In genomic region chr1:7467476-7468175, GRCh38 we compare ENCODE assay signal across 24 cellular contexts.
DNase-seq lines count a peak whose midpoint lies in the region; ATAC-seq and TF ChIP-seq lines count a peak whose summit lies in the region.
"Had no signal": no experiment of that assay in that cellular context is flagged by ENCODE, and none has a peak within 500 bp of the region (broad histone marks: within the 10 kb centered on the region; RNA-seq: fewer than 3 reads in every experiment).

No MANE protein-coding gene starts in this region.

- H3K4me2 ChIP-seq in neural progenitor cell: no peak overlapping the region
- H3K4me2 ChIP-seq: BLaER1 had no signal

- no peak overlapping the region for H3K9ac ChIP-seq in neural progenitor cell
- H3K9ac ChIP-seq: BLaER1 had no signal

- H3K27ac Mint-ChIP-seq in stimulated activated naive CD8-positive, alpha-beta T cell treated with anti-CD3 and anti-CD28 coated beads, Interleukin-15, amount 100 ng/mL, for 72 hours: peak overlapping the region; percentile 16 to 72
- H3K27ac Mint-ChIP-seq in neural progenitor cell: peak overlapping the region; percentile 28
- H3K27ac Mint-ChIP-seq in activated naive CD4-positive, alpha-beta T cell treated with anti-CD3 and anti-CD28 coated beads, Interleukin-2, amount 50 U/mL, for 72 hours: no peak overlapping the region
- H3K27ac Mint-ChIP-seq: CD14-positive monocyte; CD4-positive, alpha-beta memory T cell; CD4-positive, CD25-positive, alpha-beta regulatory T cell; CD8-positive, alpha-beta memory T cell had no signal

- H3K4me1 Mint-ChIP-seq in stimulated activated naive CD8-positive, alpha-beta T cell treated with anti-CD3 and anti-CD28 coated beads, Interleukin-15, amount 100 ng/mL, for 72 hours: no peaks in the 10 kb centered on the region
- H3K4me1 Mint-ChIP-seq in neural progenitor cell: peaks cover 6% of the 10 kb centered on the region
- H3K4me1 Mint-ChIP-seq: CD14-positive monocyte; CD4-positive, alpha-beta memory T cell; CD4-positive, CD25-positive, alpha-beta regulatory T cell; CD8-positive, alpha-beta memory T cell had no signal

- no peak overlapping the region for H3K4me3 Mint-ChIP-seq in stimulated activated naive CD8-positive, alpha-beta T cell treated with anti-CD3 and anti-CD28 coated beads, Interleukin-15, amount 100 ng/mL, for 72 hours
- H3K4me3 Mint-ChIP-seq in neural progenitor cell: no peak overlapping the region
- H3K4me3 Mint-ChIP-seq: CD14-positive monocyte; CD4-positive, alpha-beta memory T cell; CD4-positive, CD25-positive, alpha-beta regulatory T cell; CD8-positive, alpha-beta memory T cell had no signal

- no peaks in the 10 kb centered on the region for H3K9me3 Mint-ChIP-seq in stimulated activated naive CD8-positive, alpha-beta T cell treated with anti-CD3 and anti-CD28 coated beads, Interleukin-15, amount 100 ng/mL, for 72 hours
- no peaks in the 10 kb centered on the region for H3K9me3 Mint-ChIP-seq in neural progenitor cell
- H3K9me3 Mint-ChIP-seq in activated naive CD4-positive, alpha-beta T cell treated with anti-CD3 and anti-CD28 coated beads, Interleukin-2, amount 50 U/mL, for 72 hours: no peaks in the 10 kb centered on the region
- H3K9me3 Mint-ChIP-seq: CD8-positive, alpha-beta memory T cell had no signal

- peak overlapping the region; percentile 87; the same call in 1 of the 2 replicates for H3K27ac ChIP-seq in SJCRH30
- H3K27ac ChIP-seq in neural progenitor cell: no peak overlapping the region
- H3K27ac ChIP-seq: BLaER1 had no signal

- H4K20me1 ChIP-seq in neural progenitor cell (ENCODE audit: low read depth): no peaks in the 10 kb centered on the region
- H4K20me1 ChIP-seq: BLaER1 had no signal

- no peaks in the 10 kb centered on the region for H3K9me3 ChIP-seq in SJCRH30 (replicated peaks)
- no peaks in the 10 kb centered on the region for H3K9me3 ChIP-seq in neural progenitor cell (ENCODE audit: low read depth)
- H3K9me3 ChIP-seq: BE2C, BLaER1 had no signal

- no peaks in the 10 kb centered on the region for H3K79me2 ChIP-seq in neural progenitor cell (ENCODE audit: low read depth)

- H3F3A ChIP-seq in neural progenitor cell (ENCODE audit: low read depth): no peaks in the 10 kb centered on the region

- no peak overlapping the region for H2AFZ ChIP-seq in neural progenitor cell (replicated peaks)

- no peak for DNase-seq in stimulated activated naive CD8-positive, alpha-beta T cell treated with anti-CD3 and anti-CD28 coated beads, Interleukin-15, amount 100 ng/mL, for 72 hours
- no peak for DNase-seq in stimulated activated naive CD8-positive, alpha-beta T cell treated with anti-CD3 and anti-CD28 coated beads, Interleukin-15, Interleukin-2, amounts not matched to agents 100 U/mL and 50 U/mL, for 24 hours
- DNase-seq in SJCRH30 (no peak), neural progenitor cell (ENCODE audit: low spot score) (no peak), superior temporal gyrus (ENCODE audit: extremely low spot score) (no peak)
- no peak for DNase-seq in activated naive CD4-positive, alpha-beta T cell treated with anti-CD3 and anti-CD28 coated beads, Interleukin-2, amount 50 U/mL, for 72 hours (ENCODE audit: low spot score in 2 of 2)
- DNase-seq: 8988T; ACHN; BE2C; C1 segment of cervical spinal cord; CD4-positive, alpha-beta memory T cell; CD4-positive, CD25-positive, alpha-beta regulatory T cell; CD8-positive, alpha-beta memory T cell; COR-L47; DMS 273 treated with DMSO at 0.1 percent for 48 hours; DMS153; DMS53; DMS79; DND-41; EL; GDM1 had no signal

- peaks cover 7% of the 10 kb centered on the region for H3K27me3 Mint-ChIP-seq in stimulated activated naive CD8-positive, alpha-beta T cell treated with anti-CD3 and anti-CD28 coated beads, Interleukin-15, amount 100 ng/mL, for 72 hours
- peaks cover 3% of the 10 kb centered on the region for H3K27me3 Mint-ChIP-seq in neural progenitor cell (ENCODE audit: insufficient read depth, low read depth)

- ATAC-seq in stimulated activated naive CD8-positive, alpha-beta T cell treated with anti-CD3 and anti-CD28 coated beads, Interleukin-15, amount 100 ng/mL, for 72 hours: no peak
- no peak for ATAC-seq in stimulated activated naive CD8-positive, alpha-beta T cell treated with anti-CD3 and anti-CD28 coated beads, Interleukin-15, Interleukin-2, amounts not matched to agents 100 U/mL and 50 U/mL, for 24 hours
- no peak for ATAC-seq in activated naive CD4-positive, alpha-beta T cell treated with anti-CD3 and anti-CD28 coated beads, Interleukin-2, amount 50 U/mL, for 72 hours
- ATAC-seq: GM12878 had no signal

- TF ChIP-seq CTCF in neural progenitor cell (IDR thresholded peaks at IDR 0.05): no peak

- H3K4me3 ChIP-seq in SJCRH30 (no peak overlapping the region), neural progenitor cell (no peak overlapping the region)
- H3K4me3 ChIP-seq: BLaER1, GM12878 had no signal

- H3K27me3 ChIP-seq in SJCRH30: no peaks in the 10 kb centered on the region
- no peaks in the 10 kb centered on the region for H3K27me3 ChIP-seq in neural progenitor cell
- H3K27me3 ChIP-seq: BE2C, BLaER1 had no signal

- H3K4me1 ChIP-seq in SJCRH30: peaks cover 43% of the 10 kb centered on the region
- H3K4me1 ChIP-seq in neural progenitor cell: no peaks in the 10 kb centered on the region

- no peaks in the 10 kb centered on the region for H3K36me3 Mint-ChIP-seq in neural progenitor cell
- no peaks in the 10 kb centered on the region for H3K36me3 Mint-ChIP-seq in activated naive CD4-positive, alpha-beta T cell treated with anti-CD3 and anti-CD28 coated beads, Interleukin-2, amount 50 U/mL, for 72 hours
- H3K36me3 Mint-ChIP-seq: CD14-positive monocyte; CD4-positive, alpha-beta memory T cell; CD4-positive, CD25-positive, alpha-beta regulatory T cell; CD8-positive, alpha-beta memory T cell had no signal

- H3K36me3 ChIP-seq in SJCRH30 (no peaks in the 10 kb centered on the region), neural progenitor cell (no peaks in the 10 kb centered on the region)
- H3K36me3 ChIP-seq: BE2C, BLaER1 had no signal

Comparison
In these comparisons a context has a peak if more than half of its experiments do, and no peak if none do; other contexts are left out.
1. H3K27ac Mint-ChIP-seq: peak in stimulated activated naive CD8-positive, alpha-beta T cell treated with anti-CD3 and anti-CD28 coated beads, Interleukin-15, amount 100 ng/mL, for 72 hours (2 of 2) and neural progenitor cell (single experiment); none in activated naive CD4-positive, alpha-beta T cell treated with anti-CD3 and anti-CD28 coated beads, Interleukin-2, amount 50 U/mL, for 72 hours (0 of 2).